9 cellular contexts compared by ENCODE assay signal in genomic region chr18:31100598-31101147, GRCh38. TPM values are rescaled to one million over a fixed set of nuclear protein-coding genes. Genes with fewer than 3 reads are reported as not detected.
A peak's percentile ranks its signal among the peaks of the same experiment; 100 is the strongest.
DNase-seq lines count a peak whose midpoint lies in the region; ATAC-seq lines count a peak whose summit lies in the region.
"Had no signal": no experiment of that assay in that cellular context is flagged by ENCODE, and none has a peak within 500 bp of the region (broad histone marks: within the 10 kb centered on the region; RNA-seq: fewer than 3 reads in every experiment).

No MANE protein-coding gene starts in this region.

- H3K27me3 ChIP-seq in mucosa of stomach (ENCODE audit: control insufficient read depth, insufficient read depth, low read length), result no peaks in the 10 kb centered on the region

- WGBS in urinary bladder, result 17% methylated on average over 21 of the region's 21 CpGs

- peaks cover 14% of the 10 kb centered on the region for H3K4me1 ChIP-seq in mucosa of stomach (ENCODE audit: control insufficient read depth, insufficient read depth, low read length)
- no peaks in the 10 kb centered on the region for H3K4me1 ChIP-seq in urinary bladder (ENCODE audit: insufficient read depth)

- no peaks in the 10 kb centered on the region for H3K4me1 Mint-ChIP-seq in activated T-cell treated with anti-CD3 and anti-CD28 coated beads, Interleukin-2, amount 50 U/mL, for 24 hours (ENCODE audit: low read depth)

- H3K36me3 ChIP-seq in mucosa of stomach (ENCODE audit: control insufficient read depth, insufficient read depth, low read length) (no peaks in the 10 kb centered on the region), urinary bladder (ENCODE audit: insufficient read depth) (no peaks in the 10 kb centered on the region)

- no peaks in the 10 kb centered on the region for H3K9me3 ChIP-seq in mucosa of stomach (ENCODE audit: control insufficient read depth, low read length)

- peak overlapping the region; percentile 94 for H3K9ac ChIP-seq in mucosa of stomach (ENCODE audit: low read length)

- no peak for DNase-seq in activated T-cell treated with anti-CD3 and anti-CD28 coated beads, Interleukin-2, amount 50 U/mL, for 24 hours
- DNase-seq in activated T-cell treated with anti-CD3 and anti-CD28 coated beads for 4 hours (no peak), epithelial cell of prostate (ENCODE audit: low read depth, low spot score) (no peak), NCI-H345 treated with DMSO at 0.1 percent for 48 hours (lab: John Stamatoyannopoulos, UW; ENCODE audit: unreplicated experiment) (no peak)

- H3K4me3 ChIP-seq in mucosa of stomach (ENCODE audit: low read length) (peak overlapping the region; percentile 78), urinary bladder (ENCODE audit: low read depth, low read length) (peak overlapping the region; percentile 40)

- no peaks in the 10 kb centered on the region for H3K36me3 Mint-ChIP-seq in activated T-cell treated with anti-CD3 and anti-CD28 coated beads, Interleukin-2, amount 50 U/mL, for 24 hours (ENCODE audit: low read depth)

- H3K27me3 Mint-ChIP-seq in activated T-cell treated with anti-CD3 and anti-CD28 coated beads, Interleukin-2, amount 50 U/mL, for 24 hours, result peaks cover 24% of the 10 kb centered on the region

- no peak overlapping the region for H3K27ac Mint-ChIP-seq in activated T-cell treated with anti-CD3 and anti-CD28 coated beads, Interleukin-2, amount 50 U/mL, for 24 hours

- peak overlapping the region; percentile 29 for H3K4me3 Mint-ChIP-seq in activated T-cell treated with anti-CD3 and anti-CD28 coated beads, Interleukin-2, amount 50 U/mL, for 24 hours

- peaks cover 9% of the 10 kb centered on the region for H3K9me3 Mint-ChIP-seq in activated T-cell treated with anti-CD3 and anti-CD28 coated beads, Interleukin-2, amount 50 U/mL, for 24 hours

- H3K27ac ChIP-seq in epithelial cell of prostate, result peak overlapping the region; percentile 96
- H3K27ac ChIP-seq in urinary bladder (ENCODE audit: low read depth), result no peak overlapping the region

- ATAC-seq in HG03432 (IDR thresholded peaks at IDR 0.05; ENCODE audit: unreplicated experiment), result no peak
- ATAC-seq in HG02884 (IDR thresholded peaks at IDR 0.05; ENCODE audit: unreplicated experiment), result no peak
- ATAC-seq: activated CD4-positive, CD25-positive, alpha-beta regulatory T cell treated with anti-CD3 and anti-CD28 coated beads, Interleukin-2, amount 50 U/mL, for 24 hours had no signal

RNA-seq across cellular contexts. Expression of gene DSC2, which starts 1.5 kb away (rescaled TPM):
- 7.1 TPM for total RNA-seq in urinary bladder
- 1.6 TPM for polyA plus RNA-seq in urinary bladder

RNA-seq across cellular contexts. Expression of gene DSC3, which starts 58.1 kb away (rescaled TPM):
- 9.4 TPM for total RNA-seq in urinary bladder
- polyA plus RNA-seq in urinary bladder, result 1.7 TPM
